In the genomic region with DNA sequence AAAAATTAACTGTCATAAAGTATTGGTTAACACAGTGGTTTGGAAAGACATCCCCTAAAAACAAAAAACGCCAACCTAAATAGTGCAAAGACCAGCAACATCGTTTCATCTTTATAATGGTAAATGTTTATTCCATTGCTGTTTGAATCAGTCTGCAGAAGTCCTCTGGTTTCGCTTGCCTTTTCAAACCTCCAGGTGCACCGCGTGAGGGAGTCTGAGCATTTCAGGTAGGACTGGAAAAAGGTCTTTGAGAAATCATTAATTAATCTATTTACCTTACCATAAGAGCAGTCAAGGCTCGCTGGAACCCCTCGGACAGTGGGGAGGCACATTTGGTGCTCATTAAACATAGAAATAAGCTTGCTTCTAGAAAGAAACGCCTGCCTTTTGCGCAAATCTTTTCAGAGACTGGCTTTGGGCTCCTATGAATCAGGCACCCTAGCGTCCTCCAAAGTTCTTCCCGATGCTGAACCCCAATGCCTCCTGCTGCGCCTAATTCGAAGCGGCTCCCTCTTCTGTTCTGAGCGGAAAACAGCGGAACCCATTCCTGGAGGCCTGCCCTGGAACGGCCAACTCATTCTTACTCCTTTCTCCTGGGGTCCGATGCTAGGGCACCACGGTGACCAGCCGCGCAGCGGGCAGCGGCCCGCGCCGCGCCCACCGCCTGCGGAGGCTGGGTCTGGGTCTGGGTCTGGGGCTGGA, we compare ENCODE assay signal across 9 cellular contexts. TPM values are rescaled to one million over a fixed set of nuclear protein-coding genes. Genes with fewer than 3 reads are reported as not detected.
DNase-seq lines count a peak whose midpoint lies in the region; TF ChIP-seq lines count a peak whose summit lies in the region.
"Had no signal": no experiment of that assay in that cellular context is flagged by ENCODE, and none has a peak within 500 bp of the region (broad histone marks: within the 10 kb centered on the region; RNA-seq: fewer than 3 reads in every experiment).

No MANE protein-coding gene starts in this region.

- no peak overlapping the region for H3K9ac ChIP-seq in liver (ENCODE audit: low read depth in 1 of 2, low read length in 2 of 2)

- no peak overlapping the region for H2AFZ ChIP-seq in OCI-LY7 (ENCODE audit: low read length)

- H3K4me1 ChIP-seq in liver (ENCODE audit: control insufficient read depth in 4 of 4, insufficient read depth in 4 of 4, low read length in 3 of 4), result peaks cover 0 to 19% (median 12%) of the 10 kb centered on the region in 4 donors
- no peaks in the 10 kb centered on the region for H3K4me1 ChIP-seq in OCI-LY7 (ENCODE audit: insufficient read depth, low read length, poor library complexity, severe bottlenecking)

- H3K27ac ChIP-seq in liver (ENCODE audit: low read depth in 1 of 2, low read length in 2 of 2), result no peak overlapping the region
- no peak overlapping the region for H3K27ac ChIP-seq in OCI-LY7 (ENCODE audit: low read depth, low read length, poor library complexity, severe bottlenecking)

- WGBS in liver, result 4% methylated on average over 29 of the region's 29 CpGs

- H3K9me2 ChIP-seq in OCI-LY7 (ENCODE audit: insufficient read depth, low read length), result no peaks in the 10 kb centered on the region

- no peaks in the 10 kb centered on the region for H3K27me3 ChIP-seq in liver (ENCODE audit: control insufficient read depth in 4 of 4, insufficient read depth in 4 of 4, low read length in 3 of 4)

- no peak overlapping the region for H3K4me2 ChIP-seq in OCI-LY7 (ENCODE audit: low read length)

- intact Hi-C loops in OCI-LY7 (cut with micrococcal nuclease; ENCODE audit: unreplicated experiment), result no loop called here

- H3K4me3 ChIP-seq in AG10803 (ENCODE audit: low read length) (peak overlapping the region; percentile 39), astrocyte of the spinal cord (ENCODE audit: low read depth, low read length) (peak overlapping the region; percentile 20), liver (ENCODE audit: low read depth in 1 of 3, low read length in 3 of 3) (peak overlapping the region; percentile 69 to 73 (median 73)), OCI-LY7 (ENCODE audit: low read depth, low read length, poor library complexity, severe bottlenecking) (no peak overlapping the region)

- BruUV-seq in OCI-LY7 (replicated peaks; lab: Mats Ljungman, UMichigan), result no TSS peak

- no peaks in the 10 kb centered on the region for H3K9me3 ChIP-seq in liver (ENCODE audit: control insufficient read depth in 4 of 4, low read length in 3 of 4)
- no peaks in the 10 kb centered on the region for H3K9me3 ChIP-seq in OCI-LY7 (ENCODE audit: low read length)

- H3K79me2 ChIP-seq in OCI-LY7 (ENCODE audit: insufficient read depth, low read depth, low read length), result no peaks in the 10 kb centered on the region

- H3K36me3 ChIP-seq in liver (ENCODE audit: control insufficient read depth in 4 of 4, insufficient read depth in 3 of 4, low read depth in 1 of 4, low read length in 3 of 4), result no peaks in the 10 kb centered on the region
- no peaks in the 10 kb centered on the region for H3K36me3 ChIP-seq in OCI-LY7 (ENCODE audit: insufficient read depth, low read length)

- TF ChIP-seq RAD21 in liver (IDR thresholded peaks at IDR 0.05), result peak; percentile 2 to 55

- H4K20me1 ChIP-seq in OCI-LY7 (ENCODE audit: insufficient read depth, low read length), result no peaks in the 10 kb centered on the region

- peak; percentile 24 for TF ChIP-seq CTCF in AG10803 (conservative IDR thresholded peaks at IDR 0.05; ENCODE audit: low read length)
- no peak for TF ChIP-seq CTCF in astrocyte of the spinal cord (IDR thresholded peaks at IDR 0.05; ENCODE audit: low read depth, low read length)
- TF ChIP-seq CTCF in liver (IDR thresholded peaks at IDR 0.05; ENCODE audit: low read depth, low read length, missing input control), result peak; percentile 12
- no peak for TF ChIP-seq CTCF in OCI-LY7 (conservative IDR thresholded peaks at IDR 0.05; ENCODE audit: low read length)

- DNase-seq in AG10803 (ENCODE audit: low read depth) (peak; percentile 24), H4 (ENCODE audit: low spot score) (peak; percentile 18), astrocyte of the spinal cord (ENCODE audit: low read depth, low spot score) (peak; percentile 12), glomerular visceral epithelial cell (ENCODE audit: extremely low spot score) (no peak), OCI-LY7 (ENCODE audit: low spot score) (no peak), midbrain (lab: John Stamatoyannopoulos, UW) (no peak)
- DNase-seq in activated effector memory CD4-positive, alpha-beta T cell treated with anti-CD3 and anti-CD28 coated beads, Interleukin-2, amount 50 U/mL, for 16 hours, result no peak

- CTCF ChIA-PET in OCI-LY7 (lab: Charles Lee; ENCODE audit: unreplicated experiment), result no interaction called here

- in situ Hi-C loops in astrocyte of the spinal cord (cut with HindIII; ENCODE audit: low sequenced_read_pairs), result no loop called here

- POLR2A ChIA-PET in OCI-LY7 (lab: Charles Lee), result no interaction called here

TF ChIP-seq in liver, 16 proteins besides CTCF, POLR2A, EP300 and RAD21:
- TF ChIP-seq EGR1 (IDR thresholded peaks at IDR 0.05; ENCODE audit: low read depth in 2 of 2) (no peak), SP1 (IDR thresholded peaks at IDR 0.05) (no peak), TAF1 (conservative IDR thresholded peaks at IDR 0.05) (no peak), FOXA2 (IDR thresholded peaks at IDR 0.05) (no peak), HNF4G (IDR thresholded peaks at IDR 0.05) (no peak), YY1 (IDR thresholded peaks at IDR 0.05) (no peak), HNF4A (conservative IDR thresholded peaks at IDR 0.05) (no peak), FOXA1 (IDR thresholded peaks at IDR 0.05) (no peak), NR2F2 (IDR thresholded peaks at IDR 0.05) (no peak), MAX (IDR thresholded peaks at IDR 0.05) (no peak), GABPA (IDR thresholded peaks at IDR 0.05 in 1 of 2, conservative IDR thresholded peaks at IDR 0.05 in 1 of 2) (no peak), JUND (IDR thresholded peaks at IDR 0.05) (no peak), RXRA (IDR thresholded peaks at IDR 0.05) (no peak), ATF3 (IDR thresholded peaks at IDR 0.05) (no peak)
- TF ChIP-seq, protein P1, sequence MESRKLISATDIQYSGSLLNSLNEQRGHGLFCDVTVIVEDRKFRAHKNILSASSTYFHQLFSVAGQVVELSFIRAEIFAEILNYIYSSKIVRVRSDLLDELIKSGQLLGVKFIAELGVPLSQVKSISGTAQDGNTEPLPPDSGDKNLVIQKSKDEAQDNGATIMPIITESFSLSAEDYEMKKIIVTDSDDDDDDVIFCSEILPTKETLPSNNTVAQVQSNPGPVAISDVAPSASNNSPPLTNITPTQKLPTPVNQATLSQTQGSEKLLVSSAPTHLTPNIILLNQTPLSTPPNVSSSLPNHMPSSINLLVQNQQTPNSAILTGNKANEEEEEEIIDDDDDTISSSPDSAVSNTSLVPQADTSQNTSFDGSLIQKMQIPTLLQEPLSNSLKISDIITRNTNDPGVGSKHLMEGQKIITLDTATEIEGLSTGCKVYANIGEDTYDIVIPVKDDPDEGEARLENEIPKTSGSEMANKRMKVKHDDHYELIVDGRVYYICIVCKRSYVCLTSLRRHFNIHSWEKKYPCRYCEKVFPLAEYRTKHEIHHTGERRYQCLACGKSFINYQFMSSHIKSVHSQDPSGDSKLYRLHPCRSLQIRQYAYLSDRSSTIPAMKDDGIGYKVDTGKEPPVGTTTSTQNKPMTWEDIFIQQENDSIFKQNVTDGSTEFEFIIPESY (IDR thresholded peaks at IDR 0.05), result no peak
- TF ChIP-seq, protein P2, sequence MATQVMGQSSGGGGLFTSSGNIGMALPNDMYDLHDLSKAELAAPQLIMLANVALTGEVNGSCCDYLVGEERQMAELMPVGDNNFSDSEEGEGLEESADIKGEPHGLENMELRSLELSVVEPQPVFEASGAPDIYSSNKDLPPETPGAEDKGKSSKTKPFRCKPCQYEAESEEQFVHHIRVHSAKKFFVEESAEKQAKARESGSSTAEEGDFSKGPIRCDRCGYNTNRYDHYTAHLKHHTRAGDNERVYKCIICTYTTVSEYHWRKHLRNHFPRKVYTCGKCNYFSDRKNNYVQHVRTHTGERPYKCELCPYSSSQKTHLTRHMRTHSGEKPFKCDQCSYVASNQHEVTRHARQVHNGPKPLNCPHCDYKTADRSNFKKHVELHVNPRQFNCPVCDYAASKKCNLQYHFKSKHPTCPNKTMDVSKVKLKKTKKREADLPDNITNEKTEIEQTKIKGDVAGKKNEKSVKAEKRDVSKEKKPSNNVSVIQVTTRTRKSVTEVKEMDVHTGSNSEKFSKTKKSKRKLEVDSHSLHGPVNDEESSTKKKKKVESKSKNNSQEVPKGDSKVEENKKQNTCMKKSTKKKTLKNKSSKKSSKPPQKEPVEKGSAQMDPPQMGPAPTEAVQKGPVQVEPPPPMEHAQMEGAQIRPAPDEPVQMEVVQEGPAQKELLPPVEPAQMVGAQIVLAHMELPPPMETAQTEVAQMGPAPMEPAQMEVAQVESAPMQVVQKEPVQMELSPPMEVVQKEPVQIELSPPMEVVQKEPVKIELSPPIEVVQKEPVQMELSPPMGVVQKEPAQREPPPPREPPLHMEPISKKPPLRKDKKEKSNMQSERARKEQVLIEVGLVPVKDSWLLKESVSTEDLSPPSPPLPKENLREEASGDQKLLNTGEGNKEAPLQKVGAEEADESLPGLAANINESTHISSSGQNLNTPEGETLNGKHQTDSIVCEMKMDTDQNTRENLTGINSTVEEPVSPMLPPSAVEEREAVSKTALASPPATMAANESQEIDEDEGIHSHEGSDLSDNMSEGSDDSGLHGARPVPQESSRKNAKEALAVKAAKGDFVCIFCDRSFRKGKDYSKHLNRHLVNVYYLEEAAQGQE (IDR thresholded peaks at IDR 0.05), result no peak

RNA-seq across cellular contexts. Expression of gene MTUS2, which starts 0.9 kb away (rescaled TPM):
- total RNA-seq in H4 (2014; rRNA removed; shearing (Covaris generic)), result 0.08 and 0.25 TPM in 2 replicates
- total RNA-seq in liver, result under 1 TPM; under 0.01 to 0.25 TPM
- polyA plus RNA-seq in liver, result under 1 TPM; 0.04 to 0.70 TPM
- total RNA-seq in OCI-LY7 (2014; rRNA removed; shearing (Covaris generic)), result 0.16 and 1.2 TPM in 2 replicates
- total RNA-seq in OCI-LY7 (2022), result 9.8 TPM in 2 replicates
- total RNA-seq: activated CD8-positive, alpha-beta memory T cell treated with anti-CD3 and anti-CD28 coated beads for 36 hours had no signal

Comparison
In these comparisons a context has a peak if more than half of its experiments do, and no peak if none do; other contexts are left out.
1. DNase-seq: peak in AG10803 (single experiment), H4 (single experiment) and astrocyte of the spinal cord (single experiment); none in activated effector memory CD4-positive, alpha-beta T cell treated with anti-CD3 and anti-CD28 coated beads, Interleukin-2, amount 50 U/mL, for 16 hours (single experiment), glomerular visceral epithelial cell (single experiment), OCI-LY7 (single experiment) and midbrain (single experiment).
2. CTCF ChIP-seq: peak in AG10803 (single experiment) and liver (single experiment); none in astrocyte of the spinal cord (single experiment) and OCI-LY7 (single experiment).